Comparison of ENCODE assay signal across 14 cellular contexts in the genomic region with DNA sequence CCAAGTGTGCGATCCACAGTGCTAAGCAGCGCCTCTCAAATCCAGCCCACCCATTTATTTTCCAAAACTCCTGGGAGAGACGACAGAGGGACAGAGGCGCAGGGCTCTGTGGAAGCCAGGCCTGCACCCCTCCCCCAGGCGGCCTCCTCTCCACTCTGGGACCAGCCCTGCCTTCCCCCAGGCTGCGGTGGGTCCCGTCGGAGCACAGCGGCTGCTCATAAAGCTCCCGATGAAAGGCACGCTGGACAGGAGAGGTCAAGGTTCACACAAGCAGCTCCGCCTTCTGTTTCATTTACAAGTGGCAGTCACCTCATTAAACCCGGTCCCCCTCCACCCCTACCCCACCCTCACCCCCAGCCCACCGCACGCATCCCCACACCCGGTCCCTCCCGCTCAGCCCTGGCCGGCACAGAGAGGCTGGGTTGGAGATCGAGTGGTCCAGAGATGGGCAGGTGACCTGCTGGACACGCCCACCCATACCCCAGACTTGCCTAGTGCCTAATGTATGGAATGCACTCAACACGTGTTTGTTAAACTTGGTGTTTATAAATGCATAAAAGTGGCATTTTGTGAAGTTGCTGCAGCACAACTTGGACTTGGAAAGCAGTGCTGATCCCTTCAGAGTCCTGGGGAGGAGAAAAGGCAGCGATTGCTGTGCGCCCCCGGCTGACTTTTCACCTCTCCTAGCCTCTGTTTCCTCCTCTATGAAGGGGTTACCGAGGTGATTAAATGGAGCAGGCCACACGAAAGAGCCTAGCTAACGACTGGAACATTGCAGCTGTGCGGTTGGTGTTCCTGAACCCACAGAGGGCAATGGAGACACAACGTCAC.
"Had no signal": no experiment of that assay in that cellular context is flagged by ENCODE, and none has a peak within 500 bp of the region (broad histone marks: within the 10 kb centered on the region; RNA-seq: fewer than 3 reads in every experiment).

No MANE protein-coding gene starts in this region.

- H3K27me3 ChIP-seq: esophagus muscularis mucosa had no signal

- ATAC-seq: naive thymus-derived CD8-positive, alpha-beta T cell; stimulated activated naive B cell treated with anti-CD40 and anti-IgM and Interleukin-4, amounts not matched to agents 10 μg/mL and 1 μg/mL and 100 μg/mL, for 72 hours had no signal

- DNase-seq: activated CD4-positive, alpha-beta T cell treated with anti-CD3 and anti-CD28 coated beads, Interleukin-2, amount 10 ng/mL, durations not matched to agents 7 days and 5 days; activated gamma-delta T cell treated with Interleukin-2 at 50 U/mL for 16 hours; activated naive CD8-positive, alpha-beta T cell treated with anti-CD3 and anti-CD28 coated beads for 36 hours; kidney; naive thymus-derived CD8-positive, alpha-beta T cell; stimulated activated CD4-positive, alpha-beta T cell treated with anti-CD3 and anti-CD28 coated beads, Interleukin-15, amount 100 ng/mL, for 24 hours; stimulated activated CD4-positive, alpha-beta T cell treated with anti-CD3 and anti-CD28 coated beads, Interleukin-4, amount 100 ng/mL, for 1 hour; stimulated activated naive B cell treated with anti-CD40 and anti-IgM and Interleukin-4, amounts not matched to agents 10 μg/mL and 1 μg/mL and 100 μg/mL, for 72 hours had no signal

- H3K27ac ChIP-seq: coronary artery, esophagus muscularis mucosa had no signal

- H3K4me3 Mint-ChIP-seq: activated CD4-positive, alpha-beta T cell treated with anti-CD3 and anti-CD28 coated beads, Interleukin-2, amount 10 ng/mL, durations not matched to agents 7 days and 5 days; activated naive CD8-positive, alpha-beta T cell treated with anti-CD3 and anti-CD28 coated beads for 36 hours; central memory CD8-positive, alpha-beta T cell; memory B cell; naive thymus-derived CD8-positive, alpha-beta T cell; stimulated activated naive B cell treated with anti-CD40 and anti-IgM and Interleukin-4, amounts not matched to agents 10 μg/mL and 1 μg/mL and 100 μg/mL, for 72 hours; type B pancreatic cell had no signal

- H3K27me3 Mint-ChIP-seq: activated CD4-positive, alpha-beta T cell treated with anti-CD3 and anti-CD28 coated beads, Interleukin-2, amount 10 ng/mL, durations not matched to agents 7 days and 5 days; activated naive CD8-positive, alpha-beta T cell treated with anti-CD3 and anti-CD28 coated beads for 36 hours; brain; central memory CD8-positive, alpha-beta T cell; memory B cell; naive thymus-derived CD8-positive, alpha-beta T cell; stimulated activated naive B cell treated with anti-CD40 and anti-IgM and Interleukin-4, amounts not matched to agents 10 μg/mL and 1 μg/mL and 100 μg/mL, for 72 hours; type B pancreatic cell had no signal

- H3K27ac Mint-ChIP-seq: activated CD4-positive, alpha-beta T cell treated with anti-CD3 and anti-CD28 coated beads, Interleukin-2, amount 10 ng/mL, durations not matched to agents 7 days and 5 days; activated naive CD8-positive, alpha-beta T cell treated with anti-CD3 and anti-CD28 coated beads for 36 hours; memory B cell; stimulated activated naive B cell treated with anti-CD40 and anti-IgM and Interleukin-4, amounts not matched to agents 10 μg/mL and 1 μg/mL and 100 μg/mL, for 72 hours; type B pancreatic cell had no signal

- H3K4me1 Mint-ChIP-seq: activated naive CD8-positive, alpha-beta T cell treated with anti-CD3 and anti-CD28 coated beads for 36 hours; central memory CD8-positive, alpha-beta T cell had no signal

- H3K4me3 ChIP-seq: coronary artery, esophagus muscularis mucosa had no signal

- H3K9me3 Mint-ChIP-seq: activated CD4-positive, alpha-beta T cell treated with anti-CD3 and anti-CD28 coated beads, Interleukin-2, amount 10 ng/mL, durations not matched to agents 7 days and 5 days; central memory CD8-positive, alpha-beta T cell; memory B cell; type B pancreatic cell had no signal
